26 cellular contexts compared by ENCODE assay signal in genomic region chr13:74388626-74389025, GRCh38.
"Had no signal": no experiment of that assay in that cellular context is flagged by ENCODE, and none has a peak within 500 bp of the region (broad histone marks: within the 10 kb centered on the region; RNA-seq: fewer than 3 reads in every experiment).

No MANE protein-coding gene starts in this region.

- H3K27me3 ChIP-seq: body of pancreas had no signal

- H3K4me1 ChIP-seq: body of pancreas had no signal

- H2AFZ ChIP-seq: PC-9 had no signal

- H3K4me2 ChIP-seq: KMS-11, PC-9 had no signal

- H3K9ac ChIP-seq: KMS-11 had no signal

- ATAC-seq: activated CD4-positive, CD25-positive, alpha-beta regulatory T cell treated with anti-CD3 and anti-CD28 coated beads, Interleukin-2, amount 50 U/mL, for 24 hours; activated CD8-positive, alpha-beta memory T cell treated with anti-CD3 and anti-CD28 coated beads, Interleukin-2, amount 10 ng/mL, durations not matched to agents 7 days and 5 days; activated CD8-positive, alpha-beta T cell treated with anti-CD3 and anti-CD28 coated beads, Interleukin-2, amount 10 ng/mL, durations not matched to agents 7 days and 5 days; body of pancreas had no signal

- H3K4me3 ChIP-seq: body of pancreas, PC-9, SK-N-MC had no signal

- DNase-seq: activated CD4-positive, alpha-beta T cell treated with anti-CD3 and anti-CD28 coated beads for 4 hours; activated CD4-positive, alpha-beta T cell treated with anti-CD3 and anti-CD28 coated beads, Interleukin-2, amount 50 U/mL, for 4 hours; activated CD8-positive, alpha-beta memory T cell treated with anti-CD3 and anti-CD28 coated beads, Interleukin-2, amount 10 ng/mL, durations not matched to agents 7 days and 5 days; activated CD8-positive, alpha-beta T cell treated with anti-CD3 and anti-CD28 coated beads, Interleukin-2, amount 10 ng/mL, durations not matched to agents 7 days and 5 days; activated effector memory CD4-positive, alpha-beta T cell treated with Interleukin-2 at 50 U/mL for 16 hours; activated naive CD4-positive, alpha-beta T cell; activated T-cell treated with anti-CD3 and anti-CD28 coated beads, Interleukin-2, amount 50 U/mL, for 24 hours; aorta; body of pancreas; central memory CD4-positive, alpha-beta T cell; NCI-H1092 treated with DMSO at 0.1 percent for 48 hours; NCI-H1417 treated with DMSO at 0.1 percent for 48 hours; NCI-H1694 treated with DMSO at 0.1 percent for 48 hours; NCI-H2081; NCI-H2227 treated with DMSO at 0.1 percent for 48 hours; NCI-H446 treated with DMSO at 0.1 percent for 48 hours; NCI-H524 treated with DMSO at 0.1 percent for 48 hours; NCI-H748 treated with DMSO at 0.1 percent for 48 hours; NK-92 treated with Interleukin-12 subunit alpha and Interleukin-12 subunit beta, amount 100 ng/mL, for 24 hours; PC-9; SHP77 treated with DMSO at 0.1 percent for 48 hours; T-helper 1 cell had no signal

- H3K27ac ChIP-seq: body of pancreas, KMS-11, PC-9, SK-N-MC, VCaP had no signal
